Comparison of ENCODE assay signal across 7 cellular contexts in genomic region chr7:74269757-74270277, GRCh38. TPM values are rescaled to one million over a fixed set of nuclear protein-coding genes. Genes with fewer than 3 reads are reported as not detected.
DNase-seq lines count a peak whose midpoint lies in the region; ATAC-seq and TF ChIP-seq lines count a peak whose summit lies in the region.

No MANE protein-coding gene starts in this region.

- H3K9me3 Mint-ChIP-seq in neural crest cell: no peaks in the 10 kb centered on the region

- H3K27me3 Mint-ChIP-seq in neural crest cell (ENCODE audit: low read depth): no peaks in the 10 kb centered on the region

- intact Hi-C loops in PC-9 (cut with micrococcal nuclease; ENCODE audit: unreplicated experiment) (loop anchor here (1.0 kb wide), 1 partner anchor 18 kb away; no protein-coding TSS in a partner anchor), tibial artery (cut with DNase I; ENCODE audit: low total_unique reads) (no loop called here)

- H3F3A ChIP-seq in PC-9 (ENCODE audit: insufficient read depth, low read depth): peaks cover 31% of the 10 kb centered on the region; the same call in 1 of the 2 replicates

- peak overlapping the region; percentile 85 for H3K4me3 Mint-ChIP-seq in neural crest cell

- peak overlapping the region; percentile 27 for H3K27ac Mint-ChIP-seq in neural crest cell (ENCODE audit: unreplicated experiment)

- H4K20me1 ChIP-seq in PC-9 (ENCODE audit: insufficient read depth): no peaks in the 10 kb centered on the region

- H3K9ac ChIP-seq in HUES6 (ENCODE audit: low read length): no peak overlapping the region

- H3K4me2 ChIP-seq in PC-9: peak overlapping the region; percentile 70

- no TSS peak for BruUV-seq in PC-9 (replicated peaks; lab: Mats Ljungman, UMichigan)

- H3K36me3 ChIP-seq in HUES6 (ENCODE audit: control insufficient read depth, insufficient read depth, low read length) (no peaks in the 10 kb centered on the region), PC-9 (ENCODE audit: low read depth) (no peaks in the 10 kb centered on the region), tibial artery (no peaks in the 10 kb centered on the region)

- peak overlapping the region; percentile 84 for H2AFZ ChIP-seq in PC-9

- no peak overlapping the region for H3K27ac ChIP-seq in HUES6 (ENCODE audit: low read depth, low read length)
- no peak overlapping the region for H3K27ac ChIP-seq in PC-9
- no peak overlapping the region for H3K27ac ChIP-seq in foreskin keratinocyte
- H3K27ac ChIP-seq in tibial artery: peak overlapping the region in 1 of 2 donors; percentile 22

- CTCF ChIA-PET in PC-9 (lab: Charles Lee): interaction anchor here (0.7 kb wide), 1 partner anchor 10 kb away, joined by 3 read pairs; no protein-coding TSS in a partner anchor

- no peaks in the 10 kb centered on the region for H3K79me2 ChIP-seq in PC-9 (ENCODE audit: low read depth)

- H3K4me1 Mint-ChIP-seq in neural crest cell: peaks cover 21% of the 10 kb centered on the region

- H3K4me3 ChIP-seq in HUES6 (ENCODE audit: low read depth, low read length) (peak overlapping the region; percentile 48), PC-9 (peak overlapping the region; percentile 57), tibial artery (peak overlapping the region; percentile 50 to 59)

- no peaks in the 10 kb centered on the region for H3K9me2 ChIP-seq in PC-9 (ENCODE audit: insufficient read depth)

- TF ChIP-seq POLR2A in GM15510 (IDR thresholded peaks at IDR 0.05; ENCODE audit: borderline replicate concordance, extremely low read depth, insufficient read length): peak; percentile 36

- TF ChIP-seq CTCF in PC-9 (conservative IDR thresholded peaks at IDR 0.05): no peak
- no peak for TF ChIP-seq CTCF in foreskin keratinocyte (conservative IDR thresholded peaks at IDR 0.05)
- no peak for TF ChIP-seq CTCF in neural crest cell (conservative IDR thresholded peaks at IDR 0.05)
- no peak for TF ChIP-seq CTCF in tibial artery (IDR thresholded peaks at IDR 0.05)

- H3K27me3 ChIP-seq in HUES6 (ENCODE audit: control insufficient read depth, insufficient read depth, low read length) (no peaks in the 10 kb centered on the region), PC-9 (ENCODE audit: insufficient read depth, low read depth) (no peaks in the 10 kb centered on the region), foreskin keratinocyte (no peaks in the 10 kb centered on the region), tibial artery (no peaks in the 10 kb centered on the region)

- DNase-seq in PC-9: peak; percentile 66 to 76
- DNase-seq in activated effector memory CD4-positive, alpha-beta T cell treated with Interleukin-2 at 50 U/mL for 16 hours: peak; percentile 52
- peak; percentile 55 to 73 for DNase-seq in foreskin keratinocyte
- peak; percentile 55 for DNase-seq in neural crest cell (ENCODE audit: low read depth, low spot score)
- peak in 1 of 2 donors; percentile 36 for DNase-seq in tibial artery

- no peaks in the 10 kb centered on the region for H3K9me3 ChIP-seq in HUES6 (ENCODE audit: control insufficient read depth, insufficient read depth, low read depth, low read length)
- no peaks in the 10 kb centered on the region for H3K9me3 ChIP-seq in PC-9 (ENCODE audit: insufficient read depth, low read depth)
- H3K9me3 ChIP-seq in tibial artery: no peaks in the 10 kb centered on the region

- peak; percentile 68 for ATAC-seq in foreskin keratinocyte

- H3K36me3 Mint-ChIP-seq in neural crest cell (ENCODE audit: low read depth): no peaks in the 10 kb centered on the region

- H3K4me1 ChIP-seq in HUES6 (ENCODE audit: control insufficient read depth, insufficient read depth, low read length) (peaks cover 17% of the 10 kb centered on the region), PC-9 (replicated peaks; ENCODE audit: insufficient read depth) (peaks cover 18% of the 10 kb centered on the region), foreskin keratinocyte (peaks cover 8% of the 10 kb centered on the region), tibial artery (peaks cover 0 to 23% (median 7%) of the 10 kb centered on the region in 4 donors)

- POLR2A ChIA-PET in PC-9 (lab: Charles Lee; ENCODE audit: unreplicated experiment): no interaction called here

RNA-seq across cellular contexts. Expression of gene RFC2, which starts 15.6 kb away (rescaled TPM):
- total RNA-seq in PC-9 (2021) (65.5 and 75.7 TPM in 2 replicates), foreskin keratinocyte (59.8 and 62.6 TPM in 2 replicates), neural crest cell (77.0 and 80.4 TPM in 2 replicates)
- polyA plus RNA-seq in foreskin keratinocyte: 64.2 and 73.3 TPM in 2 replicates

RNA-seq across cellular contexts. Expression of gene CLIP2, which starts 19.4 kb away (rescaled TPM):
- total RNA-seq in PC-9 (2021): 37.9 and 48.0 TPM in 2 replicates
- 11.9 and 12.7 TPM in 2 replicates for total RNA-seq in foreskin keratinocyte
- 5.4 and 5.7 TPM in 2 replicates for polyA plus RNA-seq in foreskin keratinocyte
- total RNA-seq in neural crest cell: 24.0 and 26.5 TPM in 2 replicates
